ENCODE assay signal across 1 cellular context in the genomic region with DNA sequence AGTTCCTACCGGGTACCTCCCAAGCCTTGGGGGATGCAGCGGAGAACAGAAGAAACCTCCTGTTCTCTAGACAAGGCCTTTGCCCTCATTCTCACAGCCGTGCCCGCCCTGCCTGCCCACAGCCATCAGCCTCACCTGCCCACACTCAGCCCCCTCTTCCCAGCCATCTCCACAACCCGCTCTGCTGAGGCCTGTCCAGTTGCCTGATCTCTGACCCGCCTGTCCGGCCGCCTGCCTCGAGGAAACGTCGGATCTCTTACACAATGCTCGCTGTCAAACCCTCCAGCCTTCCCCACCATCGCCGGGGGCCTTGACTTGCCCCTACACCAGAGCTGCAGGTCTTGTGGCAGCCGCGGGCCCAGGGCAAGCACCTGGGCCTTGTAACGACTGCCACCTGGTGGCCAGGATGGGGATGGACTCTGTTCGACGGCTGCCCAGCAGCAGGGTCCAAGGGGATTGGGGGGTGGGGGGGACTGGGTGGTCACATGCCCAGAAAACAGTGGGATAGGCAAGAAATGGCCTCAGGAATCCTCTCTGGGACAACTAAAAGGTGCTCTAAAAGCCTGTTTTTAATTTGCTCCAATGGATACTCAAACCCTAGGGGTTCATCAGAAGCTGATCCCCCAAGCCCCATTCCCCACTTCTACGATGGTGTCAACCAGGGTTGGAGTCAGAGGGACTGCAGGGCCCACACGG.
TF ChIP-seq lines count a peak whose summit lies in the region.

No MANE protein-coding gene starts in this region.

TF ChIP-seq in HepG2, 621 proteins besides CTCF, POLR2A, EP300 and RAD21 (continued from another document and continues in another):
- TF ChIP-seq, protein P1, sequence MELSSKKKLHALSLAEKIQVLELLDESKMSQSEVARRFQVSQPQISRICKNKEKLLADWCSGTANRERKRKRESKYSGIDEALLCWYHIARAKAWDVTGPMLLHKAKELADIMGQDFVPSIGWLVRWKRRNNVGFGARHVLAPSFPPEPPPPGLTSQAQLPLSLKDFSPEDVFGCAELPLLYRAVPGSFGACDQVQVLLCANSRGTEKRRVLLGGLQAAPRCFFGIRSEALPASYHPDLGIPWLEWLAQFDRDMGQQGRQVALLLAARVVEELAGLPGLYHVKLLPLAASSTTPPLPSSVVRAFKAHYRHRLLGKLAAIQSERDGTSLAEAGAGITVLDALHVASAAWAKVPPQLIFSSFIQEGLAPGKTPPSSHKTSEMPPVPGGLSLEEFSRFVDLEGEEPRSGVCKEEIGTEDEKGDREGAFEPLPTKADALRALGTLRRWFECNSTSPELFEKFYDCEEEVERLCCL (CRISPR knock-in tag; IDR thresholded peaks at IDR 0.05; ENCODE audit: borderline replicate concordance), result no peak
- peak; percentile 17 for TF ChIP-seq TEAD3 (CRISPR knock-in tag; optimal IDR thresholded peaks at IDR 0.05; ENCODE audit: borderline replicate concordance)
- TF ChIP-seq ZMYM2 (CRISPR knock-in tag; IDR thresholded peaks at IDR 0.05), result no peak
- 0 out of 2 replicates have a peak, but pooled peaks have one; percentile 53 for TF ChIP-seq PAF1 (CRISPR knock-in tag; IDR thresholded peaks at IDR 0.05)
- TF ChIP-seq, protein P2, sequence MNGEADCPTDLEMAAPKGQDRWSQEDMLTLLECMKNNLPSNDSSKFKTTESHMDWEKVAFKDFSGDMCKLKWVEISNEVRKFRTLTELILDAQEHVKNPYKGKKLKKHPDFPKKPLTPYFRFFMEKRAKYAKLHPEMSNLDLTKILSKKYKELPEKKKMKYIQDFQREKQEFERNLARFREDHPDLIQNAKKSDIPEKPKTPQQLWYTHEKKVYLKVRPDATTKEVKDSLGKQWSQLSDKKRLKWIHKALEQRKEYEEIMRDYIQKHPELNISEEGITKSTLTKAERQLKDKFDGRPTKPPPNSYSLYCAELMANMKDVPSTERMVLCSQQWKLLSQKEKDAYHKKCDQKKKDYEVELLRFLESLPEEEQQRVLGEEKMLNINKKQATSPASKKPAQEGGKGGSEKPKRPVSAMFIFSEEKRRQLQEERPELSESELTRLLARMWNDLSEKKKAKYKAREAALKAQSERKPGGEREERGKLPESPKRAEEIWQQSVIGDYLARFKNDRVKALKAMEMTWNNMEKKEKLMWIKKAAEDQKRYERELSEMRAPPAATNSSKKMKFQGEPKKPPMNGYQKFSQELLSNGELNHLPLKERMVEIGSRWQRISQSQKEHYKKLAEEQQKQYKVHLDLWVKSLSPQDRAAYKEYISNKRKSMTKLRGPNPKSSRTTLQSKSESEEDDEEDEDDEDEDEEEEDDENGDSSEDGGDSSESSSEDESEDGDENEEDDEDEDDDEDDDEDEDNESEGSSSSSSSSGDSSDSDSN (CRISPR knock-in tag; IDR thresholded peaks at IDR 0.05), result peak; percentile 20; the same call in 1 of the 2 replicates
- no peak for TF ChIP-seq NONO (IDR thresholded peaks at IDR 0.05)
- peak; percentile 41; the same call in 1 of the 2 replicates for TF ChIP-seq NONO (CRISPR knock-in tag; conservative IDR thresholded peaks at IDR 0.05)
- TF ChIP-seq ZNF326 (CRISPR knock-in tag; IDR thresholded peaks at IDR 0.05; ENCODE audit: borderline replicate concordance), result 0 out of 2 replicates have a peak, but pooled peaks have one; percentile 43
- no peak for TF ChIP-seq SIN3B (IDR thresholded peaks at IDR 0.05; ENCODE audit: low read length)
- no peak for TF ChIP-seq KDM5B (CRISPR knock-in tag; IDR thresholded peaks at IDR 0.05; ENCODE audit: borderline replicate concordance)
- TF ChIP-seq STAG1 (CRISPR knock-in tag; IDR thresholded peaks at IDR 0.05), result peak; percentile 96
- peak; percentile 39; the same call in 1 of the 2 replicates for TF ChIP-seq ZFX (CRISPR knock-in tag; IDR thresholded peaks at IDR 0.05; ENCODE audit: low read depth)
- no peak for TF ChIP-seq SP1 (IDR thresholded peaks at IDR 0.05)
- no peak for TF ChIP-seq SP1 (CRISPR knock-in tag; IDR thresholded peaks at IDR 0.05)
- no peak for TF ChIP-seq KDM1A (CRISPR knock-in tag; IDR thresholded peaks at IDR 0.05)
- 0 out of 2 replicates have a peak, but pooled peaks have one; percentile 39 for TF ChIP-seq BORCS8-MEF2B (CRISPR knock-in tag; IDR thresholded peaks at IDR 0.05)
- peak; percentile 63; the same call in 1 of the 2 replicates for TF ChIP-seq SMC3 (IDR thresholded peaks at IDR 0.05; ENCODE audit: low read length)
- TF ChIP-seq, protein P3, sequence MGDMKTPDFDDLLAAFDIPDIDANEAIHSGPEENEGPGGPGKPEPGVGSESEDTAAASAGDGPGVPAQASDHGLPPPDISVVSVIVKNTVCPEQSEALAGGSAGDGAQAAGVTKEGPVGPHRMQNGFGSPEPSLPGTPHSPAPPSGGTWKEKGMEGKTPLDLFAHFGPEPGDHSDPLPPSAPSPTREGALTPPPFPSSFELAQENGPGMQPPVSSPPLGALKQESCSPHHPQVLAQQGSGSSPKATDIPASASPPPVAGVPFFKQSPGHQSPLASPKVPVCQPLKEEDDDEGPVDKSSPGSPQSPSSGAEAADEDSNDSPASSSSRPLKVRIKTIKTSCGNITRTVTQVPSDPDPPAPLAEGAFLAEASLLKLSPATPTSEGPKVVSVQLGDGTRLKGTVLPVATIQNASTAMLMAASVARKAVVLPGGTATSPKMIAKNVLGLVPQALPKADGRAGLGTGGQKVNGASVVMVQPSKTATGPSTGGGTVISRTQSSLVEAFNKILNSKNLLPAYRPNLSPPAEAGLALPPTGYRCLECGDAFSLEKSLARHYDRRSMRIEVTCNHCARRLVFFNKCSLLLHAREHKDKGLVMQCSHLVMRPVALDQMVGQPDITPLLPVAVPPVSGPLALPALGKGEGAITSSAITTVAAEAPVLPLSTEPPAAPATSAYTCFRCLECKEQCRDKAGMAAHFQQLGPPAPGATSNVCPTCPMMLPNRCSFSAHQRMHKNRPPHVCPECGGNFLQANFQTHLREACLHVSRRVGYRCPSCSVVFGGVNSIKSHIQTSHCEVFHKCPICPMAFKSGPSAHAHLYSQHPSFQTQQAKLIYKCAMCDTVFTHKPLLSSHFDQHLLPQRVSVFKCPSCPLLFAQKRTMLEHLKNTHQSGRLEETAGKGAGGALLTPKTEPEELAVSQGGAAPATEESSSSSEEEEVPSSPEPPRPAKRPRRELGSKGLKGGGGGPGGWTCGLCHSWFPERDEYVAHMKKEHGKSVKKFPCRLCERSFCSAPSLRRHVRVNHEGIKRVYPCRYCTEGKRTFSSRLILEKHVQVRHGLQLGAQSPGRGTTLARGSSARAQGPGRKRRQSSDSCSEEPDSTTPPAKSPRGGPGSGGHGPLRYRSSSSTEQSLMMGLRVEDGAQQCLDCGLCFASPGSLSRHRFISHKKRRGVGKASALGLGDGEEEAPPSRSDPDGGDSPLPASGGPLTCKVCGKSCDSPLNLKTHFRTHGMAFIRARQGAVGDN (CRISPR knock-in tag; IDR thresholded peaks at IDR 0.05), result peak; percentile 62
- no peak for TF ChIP-seq SOX13 (IDR thresholded peaks at IDR 0.05)
- 0 out of 4 replicates have a peak, but pooled peaks of 1 of the 2 experiments have one; percentile 13 for TF ChIP-seq SOX13 (CRISPR knock-in tag; conservative IDR thresholded peaks at IDR 0.05 in 1 of 2, IDR thresholded peaks at IDR 0.05 in 1 of 2)
- TF ChIP-seq SATB2 (CRISPR knock-in tag; IDR thresholded peaks at IDR 0.05), result no peak
- TF ChIP-seq ZMYM4 (CRISPR knock-in tag; IDR thresholded peaks at IDR 0.05), result peak; percentile 36; the same call in 1 of the 2 replicates
- TF ChIP-seq, protein P4, sequence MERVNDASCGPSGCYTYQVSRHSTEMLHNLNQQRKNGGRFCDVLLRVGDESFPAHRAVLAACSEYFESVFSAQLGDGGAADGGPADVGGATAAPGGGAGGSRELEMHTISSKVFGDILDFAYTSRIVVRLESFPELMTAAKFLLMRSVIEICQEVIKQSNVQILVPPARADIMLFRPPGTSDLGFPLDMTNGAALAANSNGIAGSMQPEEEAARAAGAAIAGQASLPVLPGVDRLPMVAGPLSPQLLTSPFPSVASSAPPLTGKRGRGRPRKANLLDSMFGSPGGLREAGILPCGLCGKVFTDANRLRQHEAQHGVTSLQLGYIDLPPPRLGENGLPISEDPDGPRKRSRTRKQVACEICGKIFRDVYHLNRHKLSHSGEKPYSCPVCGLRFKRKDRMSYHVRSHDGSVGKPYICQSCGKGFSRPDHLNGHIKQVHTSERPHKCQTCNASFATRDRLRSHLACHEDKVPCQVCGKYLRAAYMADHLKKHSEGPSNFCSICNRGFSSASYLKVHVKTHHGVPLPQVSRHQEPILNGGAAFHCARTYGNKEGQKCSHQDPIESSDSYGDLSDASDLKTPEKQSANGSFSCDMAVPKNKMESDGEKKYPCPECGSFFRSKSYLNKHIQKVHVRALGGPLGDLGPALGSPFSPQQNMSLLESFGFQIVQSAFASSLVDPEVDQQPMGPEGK (CRISPR knock-in tag; IDR thresholded peaks at IDR 0.05), result peak; percentile 61
- TF ChIP-seq CEBPB (IDR thresholded peaks at IDR 0.05; ENCODE audit: borderline replicate concordance, low read depth, low read length), result peak; percentile 24; the same call in 1 of the 2 replicates
- TF ChIP-seq ZKSCAN1 (IDR thresholded peaks at IDR 0.05; ENCODE audit: low read length), result no peak
- TF ChIP-seq HNRNPK (IDR thresholded peaks at IDR 0.05; ENCODE audit: low read depth, low read length, poor library complexity, severe bottlenecking), result peak; percentile 49
- TF ChIP-seq, protein P5, sequence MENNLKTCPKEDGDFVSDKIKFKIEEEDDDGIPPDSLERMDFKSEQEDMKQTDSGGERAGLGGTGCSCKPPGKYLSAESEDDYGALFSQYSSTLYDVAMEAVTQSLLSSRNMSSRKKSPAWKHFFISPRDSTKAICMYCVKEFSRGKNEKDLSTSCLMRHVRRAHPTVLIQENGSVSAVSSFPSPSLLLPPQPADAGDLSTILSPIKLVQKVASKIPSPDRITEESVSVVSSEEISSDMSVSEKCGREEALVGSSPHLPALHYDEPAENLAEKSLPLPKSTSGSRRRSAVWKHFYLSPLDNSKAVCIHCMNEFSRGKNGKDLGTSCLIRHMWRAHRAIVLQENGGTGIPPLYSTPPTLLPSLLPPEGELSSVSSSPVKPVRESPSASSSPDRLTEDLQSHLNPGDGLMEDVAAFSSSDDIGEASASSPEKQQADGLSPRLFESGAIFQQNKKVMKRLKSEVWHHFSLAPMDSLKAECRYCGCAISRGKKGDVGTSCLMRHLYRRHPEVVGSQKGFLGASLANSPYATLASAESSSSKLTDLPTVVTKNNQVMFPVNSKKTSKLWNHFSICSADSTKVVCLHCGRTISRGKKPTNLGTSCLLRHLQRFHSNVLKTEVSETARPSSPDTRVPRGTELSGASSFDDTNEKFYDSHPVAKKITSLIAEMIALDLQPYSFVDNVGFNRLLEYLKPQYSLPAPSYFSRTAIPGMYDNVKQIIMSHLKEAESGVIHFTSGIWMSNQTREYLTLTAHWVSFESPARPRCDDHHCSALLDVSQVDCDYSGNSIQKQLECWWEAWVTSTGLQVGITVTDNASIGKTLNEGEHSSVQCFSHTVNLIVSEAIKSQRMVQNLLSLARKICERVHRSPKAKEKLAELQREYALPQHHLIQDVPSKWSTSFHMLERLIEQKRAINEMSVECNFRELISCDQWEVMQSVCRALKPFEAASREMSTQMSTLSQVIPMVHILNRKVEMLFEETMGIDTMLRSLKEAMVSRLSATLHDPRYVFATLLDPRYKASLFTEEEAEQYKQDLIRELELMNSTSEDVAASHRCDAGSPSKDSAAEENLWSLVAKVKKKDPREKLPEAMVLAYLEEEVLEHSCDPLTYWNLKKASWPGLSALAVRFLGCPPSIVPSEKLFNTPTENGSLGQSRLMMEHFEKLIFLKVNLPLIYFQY (CRISPR knock-in tag; IDR thresholded peaks at IDR 0.05; ENCODE audit: borderline replicate concordance), result no peak
- peak; percentile 71 for TF ChIP-seq HNRNPL (IDR thresholded peaks at IDR 0.05; ENCODE audit: low read depth, low read length)
- TF ChIP-seq, protein P6, sequence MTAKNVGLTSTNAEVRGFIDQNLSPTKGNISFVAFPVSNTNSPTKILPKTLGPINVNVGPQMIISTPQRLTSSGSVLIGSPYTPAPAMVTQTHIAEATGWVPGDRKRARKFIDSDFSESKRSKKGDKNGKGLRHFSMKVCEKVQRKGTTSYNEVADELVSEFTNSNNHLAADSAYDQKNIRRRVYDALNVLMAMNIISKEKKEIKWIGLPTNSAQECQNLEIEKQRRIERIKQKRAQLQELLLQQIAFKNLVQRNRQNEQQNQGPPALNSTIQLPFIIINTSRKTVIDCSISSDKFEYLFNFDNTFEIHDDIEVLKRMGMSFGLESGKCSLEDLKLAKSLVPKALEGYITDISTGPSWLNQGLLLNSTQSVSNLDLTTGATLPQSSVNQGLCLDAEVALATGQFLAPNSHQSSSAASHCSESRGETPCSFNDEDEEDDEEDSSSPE (CRISPR knock-in tag; IDR thresholded peaks at IDR 0.05), result 0 out of 2 replicates have a peak, but pooled peaks have one; percentile 25
- TF ChIP-seq, protein P7, sequence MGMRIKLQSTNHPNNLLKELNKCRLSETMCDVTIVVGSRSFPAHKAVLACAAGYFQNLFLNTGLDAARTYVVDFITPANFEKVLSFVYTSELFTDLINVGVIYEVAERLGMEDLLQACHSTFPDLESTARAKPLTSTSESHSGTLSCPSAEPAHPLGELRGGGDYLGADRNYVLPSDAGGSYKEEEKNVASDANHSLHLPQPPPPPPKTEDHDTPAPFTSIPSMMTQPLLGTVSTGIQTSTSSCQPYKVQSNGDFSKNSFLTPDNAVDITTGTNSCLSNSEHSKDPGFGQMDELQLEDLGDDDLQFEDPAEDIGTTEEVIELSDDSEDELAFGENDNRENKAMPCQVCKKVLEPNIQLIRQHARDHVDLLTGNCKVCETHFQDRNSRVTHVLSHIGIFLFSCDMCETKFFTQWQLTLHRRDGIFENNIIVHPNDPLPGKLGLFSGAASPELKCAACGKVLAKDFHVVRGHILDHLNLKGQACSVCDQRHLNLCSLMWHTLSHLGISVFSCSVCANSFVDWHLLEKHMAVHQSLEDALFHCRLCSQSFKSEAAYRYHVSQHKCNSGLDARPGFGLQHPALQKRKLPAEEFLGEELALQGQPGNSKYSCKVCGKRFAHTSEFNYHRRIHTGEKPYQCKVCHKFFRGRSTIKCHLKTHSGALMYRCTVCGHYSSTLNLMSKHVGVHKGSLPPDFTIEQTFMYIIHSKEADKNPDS (CRISPR knock-in tag; IDR thresholded peaks at IDR 0.05), result 0 out of 2 replicates have a peak, but pooled peaks have one; percentile 19
- TF ChIP-seq GABPB1 (CRISPR knock-in tag; IDR thresholded peaks at IDR 0.05), result peak; percentile 17; the same call in 1 of the 2 replicates
- no peak for TF ChIP-seq ADNP (CRISPR knock-in tag; IDR thresholded peaks at IDR 0.05)
- TF ChIP-seq ZBTB7B (CRISPR knock-in tag; IDR thresholded peaks at IDR 0.05), result 0 out of 2 replicates have a peak, but pooled peaks have one; percentile 33
- 0 out of 2 replicates have a peak, but pooled peaks have one; percentile 25 for TF ChIP-seq POGZ (CRISPR knock-in tag; IDR thresholded peaks at IDR 0.05)
- peak; percentile 86 for TF ChIP-seq ZNF777 (CRISPR knock-in tag; IDR thresholded peaks at IDR 0.05)
- no peak for TF ChIP-seq KLF9 (CRISPR knock-in tag; IDR thresholded peaks at IDR 0.05; ENCODE audit: low read depth)
- TF ChIP-seq REL (CRISPR knock-in tag; conservative IDR thresholded peaks at IDR 0.05), result no peak
- TF ChIP-seq, protein P8, sequence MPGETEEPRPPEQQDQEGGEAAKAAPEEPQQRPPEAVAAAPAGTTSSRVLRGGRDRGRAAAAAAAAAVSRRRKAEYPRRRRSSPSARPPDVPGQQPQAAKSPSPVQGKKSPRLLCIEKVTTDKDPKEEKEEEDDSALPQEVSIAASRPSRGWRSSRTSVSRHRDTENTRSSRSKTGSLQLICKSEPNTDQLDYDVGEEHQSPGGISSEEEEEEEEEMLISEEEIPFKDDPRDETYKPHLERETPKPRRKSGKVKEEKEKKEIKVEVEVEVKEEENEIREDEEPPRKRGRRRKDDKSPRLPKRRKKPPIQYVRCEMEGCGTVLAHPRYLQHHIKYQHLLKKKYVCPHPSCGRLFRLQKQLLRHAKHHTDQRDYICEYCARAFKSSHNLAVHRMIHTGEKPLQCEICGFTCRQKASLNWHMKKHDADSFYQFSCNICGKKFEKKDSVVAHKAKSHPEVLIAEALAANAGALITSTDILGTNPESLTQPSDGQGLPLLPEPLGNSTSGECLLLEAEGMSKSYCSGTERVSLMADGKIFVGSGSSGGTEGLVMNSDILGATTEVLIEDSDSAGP (CRISPR knock-in tag; IDR thresholded peaks at IDR 0.05; ENCODE audit: borderline replicate concordance), result peak; percentile 50; the same call in 1 of the 2 replicates
